ENCODE assay signal across 15 cellular contexts in the genomic region with DNA sequence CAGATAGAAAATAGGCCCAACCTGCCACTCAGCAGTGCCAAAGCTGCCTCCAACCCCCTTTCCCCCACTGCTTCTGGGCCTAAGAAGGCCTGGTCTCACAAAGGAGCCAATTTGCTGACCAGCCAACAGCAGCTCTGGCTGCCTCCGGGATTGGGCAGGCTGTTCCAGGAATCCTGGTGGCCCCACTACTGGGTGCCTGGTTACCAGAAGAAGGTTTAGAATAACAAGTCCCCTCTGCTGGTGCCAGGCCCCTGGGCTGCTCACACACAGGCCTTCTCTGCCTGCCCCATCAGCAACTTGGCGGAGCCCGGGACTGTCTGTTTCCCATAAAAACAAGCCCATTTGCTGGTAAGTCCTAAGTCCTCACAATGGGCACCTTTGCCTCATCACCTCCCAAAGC. TPM values are rescaled to one million over a fixed set of nuclear protein-coding genes. Genes with fewer than 3 reads are reported as not detected.
DNase-seq lines count a peak whose midpoint lies in the region; ATAC-seq and TF ChIP-seq lines count a peak whose summit lies in the region.
"Had no signal": no experiment of that assay in that cellular context is flagged by ENCODE, and none has a peak within 500 bp of the region (broad histone marks: within the 10 kb centered on the region; RNA-seq: fewer than 3 reads in every experiment).

No MANE protein-coding gene starts in this region.

- WGBS in esophagus muscularis mucosa = 68% methylated on average over 3 of the region's 3 CpGs
- 51% methylated on average over 3 of the region's 3 CpGs for WGBS in suprapubic skin

- intact Hi-C loops in esophagus muscularis mucosa (cut with DNase I) = no loop called here
- intact Hi-C loops in mucosa of descending colon (cut with DNase I, micrococcal nuclease) = no loop called here

- no peak for TF ChIP-seq EP300 in esophagus muscularis mucosa (IDR thresholded peaks at IDR 0.05)
- TF ChIP-seq EP300 in suprapubic skin (IDR thresholded peaks at IDR 0.05) = no peak

- H3K36me3 ChIP-seq in RWPE2 (ENCODE audit: low read depth) (no peaks in the 10 kb centered on the region), esophagus muscularis mucosa (peaks cover 0 to 30% (median 21%) of the 10 kb centered on the region in 4 donors), mucosa of descending colon (ENCODE audit: low read depth) (no peaks in the 10 kb centered on the region), suprapubic skin (peaks cover 9% of the 10 kb centered on the region)
- H3K36me3 ChIP-seq: brain microvascular endothelial cell, SJCRH30, WERI-Rb-1 had no signal

- no peak for TF ChIP-seq POLR2A in esophagus muscularis mucosa (IDR thresholded peaks at IDR 0.05; ENCODE audit: low read depth)
- no peak for TF ChIP-seq POLR2A in suprapubic skin (IDR thresholded peaks at IDR 0.05)

- DNase-seq in RWPE2 (ENCODE audit: low spot score) = no peak
- DNase-seq in esophagus muscularis mucosa (ENCODE audit: extremely low spot score) = no peak
- no peak for DNase-seq in mucosa of descending colon
- DNase-seq in suprapubic skin (ENCODE audit: low spot score in 2 of 2) = no peak
- DNase-seq in NCI-H69 (lab: John Stamatoyannopoulos, UW) = no peak
- DNase-seq in GM20000 (ENCODE audit: low spot score) = no peak
- DNase-seq: activated T-cell treated with anti-CD3 and anti-CD28 coated beads, Interleukin-2, amount 50 U/mL, for 24 hours; brain microvascular endothelial cell; SJCRH30; WERI-Rb-1 had no signal

- no peak for TF ChIP-seq CTCF in RWPE2 (IDR thresholded peaks at IDR 0.05; ENCODE audit: poor library complexity, severe bottlenecking)
- TF ChIP-seq CTCF in esophagus muscularis mucosa (IDR thresholded peaks at IDR 0.05) = no peak
- no peak for TF ChIP-seq CTCF in mucosa of descending colon (IDR thresholded peaks at IDR 0.05)
- TF ChIP-seq CTCF in suprapubic skin (IDR thresholded peaks at IDR 0.05) = no peak
- TF ChIP-seq CTCF in GM20000 (IDR thresholded peaks at IDR 0.05; ENCODE audit: extremely low read depth, missing control alignments) = no peak

- H3K4me1 ChIP-seq in RWPE2 (ENCODE audit: insufficient read depth, poor library complexity, severe bottlenecking) = no peaks in the 10 kb centered on the region
- peaks cover 24 to 34% (median 29%) of the 10 kb centered on the region in 4 donors for H3K4me1 ChIP-seq in esophagus muscularis mucosa
- H3K4me1 ChIP-seq in mucosa of descending colon (ENCODE audit: low read depth) = no peaks in the 10 kb centered on the region
- peaks cover 20% of the 10 kb centered on the region for H3K4me1 ChIP-seq in suprapubic skin

- ATAC-seq in RWPE2 (ENCODE audit: low read depth) (0 out of 3 replicates have a peak, but pooled peaks have one; percentile 5), mucosa of descending colon (peak; percentile 11), GM19467 (IDR thresholded peaks at IDR 0.05; ENCODE audit: unreplicated experiment) (no peak), HG02571 (IDR thresholded peaks at IDR 0.05; ENCODE audit: unreplicated experiment) (no peak)

- no peak overlapping the region for H3K4me3 ChIP-seq in RWPE2 (ENCODE audit: severe bottlenecking)
- H3K4me3 ChIP-seq in esophagus muscularis mucosa = no peak overlapping the region
- no peak overlapping the region for H3K4me3 ChIP-seq in mucosa of descending colon
- no peak overlapping the region for H3K4me3 ChIP-seq in suprapubic skin
- H3K4me3 ChIP-seq: SJCRH30 had no signal

- H3K9me3 ChIP-seq in RWPE2 (ENCODE audit: severe bottlenecking) = no peaks in the 10 kb centered on the region
- no peaks in the 10 kb centered on the region for H3K9me3 ChIP-seq in esophagus muscularis mucosa
- no peaks in the 10 kb centered on the region for H3K9me3 ChIP-seq in mucosa of descending colon
- H3K9me3 ChIP-seq in suprapubic skin = no peaks in the 10 kb centered on the region
- H3K9me3 ChIP-seq: SJCRH30 had no signal

- no peak overlapping the region for H3K27ac ChIP-seq in RWPE2 (ENCODE audit: poor library complexity, severe bottlenecking)
- peak overlapping the region; percentile 68 to 77 (median 71) for H3K27ac ChIP-seq in esophagus muscularis mucosa (replicated peaks in 1 of 4)
- peak overlapping the region; percentile 51 for H3K27ac ChIP-seq in suprapubic skin
- H3K27ac ChIP-seq: brain microvascular endothelial cell, epithelial cell of prostate, SJCRH30, WERI-Rb-1 had no signal

- H3K27me3 ChIP-seq in RWPE2 (ENCODE audit: insufficient read depth, poor library complexity, severe bottlenecking) = no peaks in the 10 kb centered on the region
- H3K27me3 ChIP-seq in esophagus muscularis mucosa = no peaks in the 10 kb centered on the region
- no peaks in the 10 kb centered on the region for H3K27me3 ChIP-seq in suprapubic skin
- H3K27me3 ChIP-seq: brain microvascular endothelial cell, SJCRH30 had no signal

RNA-seq across cellular contexts. Expression of a gene that starts 1.2 kb away (rescaled TPM):
- total RNA-seq in esophagus muscularis mucosa (1 to 10 TPM in 2 of 4 donors, under 1 TPM in 2; 0.26 to 1.7 (median 0.94) TPM), mucosa of descending colon (10 to 100 TPM in 1 of 3 donors, 1 to 10 TPM in 1, under 1 TPM in 1; 0.58 to 11.6 (median 2.0) TPM), suprapubic skin (1 to 10 TPM in 3 of 4 donors, under 1 TPM in 1; 0.64 to 5.2 (median 2.5) TPM)
- total RNA-seq: NCI-H460 had no signal

RNA-seq across cellular contexts. Expression of a gene that starts 14.7 kb away (rescaled TPM):
- total RNA-seq in esophagus muscularis mucosa (100 to 1,000 TPM; 212 to 416 (median 327) TPM), mucosa of descending colon (100 to 1,000 TPM; 233 to 287 (median 282) TPM), suprapubic skin (100 to 1,000 TPM; 192 to 382 (median 301) TPM)

RNA-seq across cellular contexts. Expression of a gene that starts 24.6 kb away (rescaled TPM):
- total RNA-seq in esophagus muscularis mucosa (not detected), mucosa of descending colon (1 to 10 TPM in 2 of 3 donors, not detected in 1; 1.1 to 1.6 TPM), suprapubic skin (1 to 10 TPM in 2 of 4 donors, not detected in 2; 3.0 to 4.5 TPM)
- total RNA-seq: NCI-H460, neural crest cell, SJCRH30 had no signal

RNA-seq across cellular contexts. Expression of a gene that starts 27.5 kb away (rescaled TPM):
- total RNA-seq in esophagus muscularis mucosa = 10 to 100 TPM; 71.4 to 93.2 (median 80.8) TPM
- 100 to 1,000 TPM in 2 of 3 donors, 10 to 100 TPM in 1; 91.6 to 122 (median 101) TPM for total RNA-seq in mucosa of descending colon
- total RNA-seq in suprapubic skin = 100 to 1,000 TPM in 2 of 4 donors, 10 to 100 TPM in 2; 93.4 to 134 (median 113) TPM

RNA-seq across cellular contexts. Expression of a gene that starts 40.0 kb away (rescaled TPM):
- total RNA-seq in esophagus muscularis mucosa (100 to 1,000 TPM in 1 of 4 donors, 10 to 100 TPM in 3; 86.6 to 104 (median 87.9) TPM), mucosa of descending colon (10 to 100 TPM; 62.7 to 92.1 (median 83.4) TPM), suprapubic skin (10 to 100 TPM; 80.6 to 97.4 (median 88.8) TPM)

Comparison
In these comparisons a context has a peak if more than half of its experiments do, and no peak if none do; other contexts are left out.
1. ATAC-seq: peak in RWPE2 (single experiment) and mucosa of descending colon (single experiment); none in GM19467 (single experiment) and HG02571 (single experiment).